ENCODE assay signal across 29 cellular contexts in the genomic region with DNA sequence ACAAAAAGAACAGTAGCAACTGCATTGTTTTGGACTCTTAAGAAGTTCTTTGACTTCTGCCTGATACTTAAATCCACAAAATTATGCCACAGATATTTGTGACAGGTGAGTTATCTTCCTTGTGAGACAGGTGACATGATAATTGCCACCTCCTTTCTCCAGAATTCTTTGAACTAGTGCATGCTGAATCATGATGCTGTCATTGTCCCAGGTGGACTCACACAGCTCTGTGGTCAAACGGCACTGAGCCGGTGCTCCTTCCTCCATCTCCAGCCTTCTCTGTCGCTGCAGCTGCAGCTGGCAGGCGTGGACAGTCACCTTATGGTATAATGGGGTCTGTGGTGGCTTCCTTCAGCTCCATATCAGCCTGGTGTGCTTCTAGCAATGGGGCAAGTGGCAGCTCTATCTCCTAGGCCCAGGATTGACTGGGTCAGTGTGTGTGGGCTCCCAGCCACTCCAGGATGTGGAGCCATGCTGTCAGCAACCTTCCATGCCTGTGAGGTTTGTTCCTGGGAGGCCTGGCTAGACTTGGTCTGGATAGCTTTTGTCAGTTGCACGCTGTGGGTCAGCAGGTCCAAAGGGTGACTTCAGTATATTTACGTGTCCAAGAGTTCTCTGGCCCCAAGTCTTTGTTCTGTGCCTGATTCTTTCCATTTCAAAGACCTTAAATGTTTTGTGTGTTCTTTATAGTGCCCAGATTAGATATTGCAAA.
"Had no signal": no experiment of that assay in that cellular context is flagged by ENCODE, and none has a peak within 500 bp of the region (broad histone marks: within the 10 kb centered on the region; RNA-seq: fewer than 3 reads in every experiment).

No MANE protein-coding gene starts in this region.

- H3K4me3 ChIP-seq: adrenal gland, ascending aorta, cardiac muscle cell, esophagus squamous epithelium, left ventricle myocardium inferior, lung, mucosa of descending colon, psoas muscle, smooth muscle cell, suprapubic skin, tibial nerve had no signal

- ATAC-seq: activated CD4-positive, alpha-beta T cell treated with anti-CD3 and anti-CD28 coated beads for 36 hours; mucosa of descending colon; psoas muscle; stimulated activated memory B cell treated with anti-CD40 and anti-IgM and Interleukin-4, amounts not matched to agents 10 μg/mL and 1 μg/mL and 100 μg/mL, for 72 hours had no signal

- H3K27me3 ChIP-seq: adrenal gland, ascending aorta, cardiac muscle cell, esophagus squamous epithelium, suprapubic skin, tibial nerve had no signal

- H3K9me3 Mint-ChIP-seq: activated naive CD4-positive, alpha-beta T cell treated with anti-CD3 and anti-CD28 coated beads for 36 hours; activated naive CD8-positive, alpha-beta T cell treated with anti-CD3 and anti-CD28 coated beads for 36 hours; activated T-helper 1 cell treated with anti-CD3 and anti-CD28 coated beads, Interleukin-12 subunit alpha, Interleukin-12 subunit beta, Interleukin-2, Interleukin-4 antibody, amounts not matched to agents 30 ng/mL and 10 ng/mL and 1 ng/mL, durations not matched to agents 14 hours and 24 hours and 36 hours; brain; endodermal cell; nephron; stimulated activated memory B cell treated with anti-CD40 and anti-IgM and Interleukin-4, amounts not matched to agents 10 μg/mL and 1 μg/mL and 100 μg/mL, for 72 hours; T-helper 2 cell treated with Interferon-gamma antibody and Interleukin-4, amounts not matched to agents 5 μg/mL and 100 μg/mL, for 36 hours had no signal

- DNase-seq: activated CD4-positive, alpha-beta T cell treated with anti-CD3 and anti-CD28 coated beads for 36 hours; activated CD4-positive, CD25-positive, alpha-beta regulatory T cell; activated effector memory CD4-positive, alpha-beta T cell treated with anti-CD3 and anti-CD28 coated beads, Interleukin-2, amount 50 U/mL, for 16 hours; activated naive CD4-positive, alpha-beta T cell treated with anti-CD3 and anti-CD28 coated beads for 36 hours; activated naive CD8-positive, alpha-beta T cell treated with anti-CD3 and anti-CD28 coated beads for 36 hours; activated T-cell treated with anti-CD3 and anti-CD28 coated beads, Interleukin-2, amount 50 U/mL, for 1 hour; endodermal cell; esophagus squamous epithelium; foreskin melanocyte; kidney glomerular epithelial cell; left ventricle myocardium inferior; mucosa of descending colon; psoas muscle; stimulated activated CD4-positive, alpha-beta T cell treated with anti-CD3 and anti-CD28 coated beads, Interleukin-1b, Interleukin-23, amount 100 ng/mL, for 48 hours; stimulated activated CD4-positive, alpha-beta T cell treated with anti-CD3 and anti-CD28 coated beads, Interleukin-4, amount 100 ng/mL, for 4 hours; stimulated activated CD8-positive, alpha-beta memory T cell treated with anti-CD3 and anti-CD28 coated beads, Interleukin-4, amount 100 ng/mL, for 48 hours; T-helper 1 cell had no signal

- H3K27ac ChIP-seq: adrenal gland, cardiac muscle cell, esophagus squamous epithelium, left ventricle myocardium inferior, psoas muscle, suprapubic skin, tibial nerve had no signal

- H3K4me1 ChIP-seq: adrenal gland, esophagus squamous epithelium, suprapubic skin, tibial nerve had no signal

- H3K4me3 Mint-ChIP-seq: activated CD4-positive, alpha-beta T cell treated with anti-CD3 and anti-CD28 coated beads for 36 hours; activated naive CD4-positive, alpha-beta T cell treated with anti-CD3 and anti-CD28 coated beads for 36 hours; activated naive CD8-positive, alpha-beta T cell treated with anti-CD3 and anti-CD28 coated beads for 36 hours; activated T-helper 1 cell treated with anti-CD3 and anti-CD28 coated beads, Interleukin-12 subunit alpha, Interleukin-12 subunit beta, Interleukin-2, Interleukin-4 antibody, amounts not matched to agents 30 ng/mL and 10 ng/mL and 1 ng/mL, durations not matched to agents 14 hours and 24 hours and 36 hours; brain; endodermal cell; nephron; stimulated activated memory B cell treated with anti-CD40 and anti-IgM and Interleukin-4, amounts not matched to agents 10 μg/mL and 1 μg/mL and 100 μg/mL, for 72 hours; T-helper 2 cell treated with Interferon-gamma antibody and Interleukin-4, amounts not matched to agents 5 μg/mL and 100 μg/mL, for 36 hours had no signal

- H3K27ac Mint-ChIP-seq: activated CD4-positive, alpha-beta T cell treated with anti-CD3 and anti-CD28 coated beads for 36 hours; activated naive CD4-positive, alpha-beta T cell treated with anti-CD3 and anti-CD28 coated beads for 36 hours; activated naive CD8-positive, alpha-beta T cell treated with anti-CD3 and anti-CD28 coated beads for 36 hours; activated T-helper 1 cell treated with anti-CD3 and anti-CD28 coated beads, Interleukin-12 subunit alpha, Interleukin-12 subunit beta, Interleukin-2, Interleukin-4 antibody, amounts not matched to agents 30 ng/mL and 10 ng/mL and 1 ng/mL, durations not matched to agents 14 hours and 24 hours and 36 hours; endodermal cell; nephron; stimulated activated memory B cell treated with anti-CD40 and anti-IgM and Interleukin-4, amounts not matched to agents 10 μg/mL and 1 μg/mL and 100 μg/mL, for 72 hours; T-helper 2 cell treated with Interferon-gamma antibody and Interleukin-4, amounts not matched to agents 5 μg/mL and 100 μg/mL, for 36 hours had no signal

- H3K9me3 ChIP-seq: adrenal gland, ascending aorta, esophagus squamous epithelium, left ventricle myocardium inferior, mucosa of descending colon, psoas muscle, suprapubic skin, tibial nerve had no signal

- H3K27me3 Mint-ChIP-seq: activated CD4-positive, alpha-beta T cell treated with anti-CD3 and anti-CD28 coated beads for 36 hours; activated naive CD8-positive, alpha-beta T cell treated with anti-CD3 and anti-CD28 coated beads for 36 hours; brain; stimulated activated memory B cell treated with anti-CD40 and anti-IgM and Interleukin-4, amounts not matched to agents 10 μg/mL and 1 μg/mL and 100 μg/mL, for 72 hours had no signal

- H3K36me3 Mint-ChIP-seq: activated naive CD8-positive, alpha-beta T cell treated with anti-CD3 and anti-CD28 coated beads for 36 hours had no signal

- H3K4me1 Mint-ChIP-seq: activated CD4-positive, alpha-beta T cell treated with anti-CD3 and anti-CD28 coated beads for 36 hours; activated naive CD8-positive, alpha-beta T cell treated with anti-CD3 and anti-CD28 coated beads for 36 hours; brain; endodermal cell; stimulated activated memory B cell treated with anti-CD40 and anti-IgM and Interleukin-4, amounts not matched to agents 10 μg/mL and 1 μg/mL and 100 μg/mL, for 72 hours had no signal
